In the genomic region with DNA sequence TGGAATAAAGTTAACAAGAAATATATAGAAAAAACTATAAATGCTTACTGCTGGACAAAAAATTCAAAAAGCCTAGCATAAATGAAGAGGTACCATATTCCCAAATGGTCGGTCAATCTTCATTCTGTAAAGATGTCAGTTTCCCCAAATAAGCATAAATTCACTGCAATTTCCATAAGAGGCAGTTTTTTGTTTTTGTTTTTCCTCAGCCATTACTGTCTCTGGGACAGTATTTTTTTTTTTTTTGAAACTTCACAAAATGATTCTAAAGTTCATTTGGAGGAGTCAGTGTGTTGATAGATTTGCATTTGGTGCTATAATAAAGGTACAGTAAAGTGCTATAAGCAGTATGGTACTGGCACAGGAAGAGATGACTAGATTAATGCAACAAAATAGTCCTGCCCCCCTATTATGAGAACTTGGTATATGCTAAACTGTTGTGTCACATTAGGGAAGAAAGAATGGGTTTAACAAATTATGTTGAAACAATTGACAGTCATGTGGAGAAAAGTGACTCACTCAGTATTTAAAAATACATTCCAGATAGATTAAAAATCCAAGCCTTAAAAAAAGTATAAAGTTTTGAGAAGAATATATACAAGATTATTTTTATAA, we compare ENCODE assay signal across 1 cellular context.
TF ChIP-seq lines count a peak whose summit lies in the region.

No MANE protein-coding gene starts in this region.

TF ChIP-seq in SK-N-SH treated with all-trans-retinoic acid at 6 μM for 48 hours, 23 proteins besides CTCF, POLR2A, EP300 and RAD21 (continued from another document):
- TF ChIP-seq, protein P1, sequence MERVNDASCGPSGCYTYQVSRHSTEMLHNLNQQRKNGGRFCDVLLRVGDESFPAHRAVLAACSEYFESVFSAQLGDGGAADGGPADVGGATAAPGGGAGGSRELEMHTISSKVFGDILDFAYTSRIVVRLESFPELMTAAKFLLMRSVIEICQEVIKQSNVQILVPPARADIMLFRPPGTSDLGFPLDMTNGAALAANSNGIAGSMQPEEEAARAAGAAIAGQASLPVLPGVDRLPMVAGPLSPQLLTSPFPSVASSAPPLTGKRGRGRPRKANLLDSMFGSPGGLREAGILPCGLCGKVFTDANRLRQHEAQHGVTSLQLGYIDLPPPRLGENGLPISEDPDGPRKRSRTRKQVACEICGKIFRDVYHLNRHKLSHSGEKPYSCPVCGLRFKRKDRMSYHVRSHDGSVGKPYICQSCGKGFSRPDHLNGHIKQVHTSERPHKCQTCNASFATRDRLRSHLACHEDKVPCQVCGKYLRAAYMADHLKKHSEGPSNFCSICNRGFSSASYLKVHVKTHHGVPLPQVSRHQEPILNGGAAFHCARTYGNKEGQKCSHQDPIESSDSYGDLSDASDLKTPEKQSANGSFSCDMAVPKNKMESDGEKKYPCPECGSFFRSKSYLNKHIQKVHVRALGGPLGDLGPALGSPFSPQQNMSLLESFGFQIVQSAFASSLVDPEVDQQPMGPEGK (CRISPR knock-in tag; IDR thresholded peaks at IDR 0.05; ENCODE audit: borderline replicate concordance), result no peak
- TF ChIP-seq CSDC2 (CRISPR knock-in tag; IDR thresholded peaks at IDR 0.05) (no peak), ZFP30 (CRISPR knock-in tag; IDR thresholded peaks at IDR 0.05) (no peak), ZC3H10 (CRISPR knock-in tag; IDR thresholded peaks at IDR 0.05) (no peak), TCF4 (CRISPR knock-in tag; IDR thresholded peaks at IDR 0.05; ENCODE audit: borderline replicate concordance) (no peak), ZNF70 (CRISPR knock-in tag; IDR thresholded peaks at IDR 0.05) (no peak), SNAI2 (CRISPR knock-in tag; IDR thresholded peaks at IDR 0.05) (no peak), PPARA (CRISPR knock-in tag; IDR thresholded peaks at IDR 0.05; ENCODE audit: borderline replicate concordance) (no peak), GLIS3 (CRISPR knock-in tag; IDR thresholded peaks at IDR 0.05) (no peak), ZFP3 (CRISPR knock-in tag; IDR thresholded peaks at IDR 0.05) (no peak), ARNTL (CRISPR knock-in tag; IDR thresholded peaks at IDR 0.05; ENCODE audit: borderline replicate concordance, low read depth) (no peak), TOX (CRISPR knock-in tag; IDR thresholded peaks at IDR 0.05; ENCODE audit: borderline replicate concordance) (no peak), ZNF565 (CRISPR knock-in tag; conservative IDR thresholded peaks at IDR 0.05; ENCODE audit: low read depth) (no peak), RARB (CRISPR knock-in tag; IDR thresholded peaks at IDR 0.05) (no peak)
- TF ChIP-seq, protein P2, sequence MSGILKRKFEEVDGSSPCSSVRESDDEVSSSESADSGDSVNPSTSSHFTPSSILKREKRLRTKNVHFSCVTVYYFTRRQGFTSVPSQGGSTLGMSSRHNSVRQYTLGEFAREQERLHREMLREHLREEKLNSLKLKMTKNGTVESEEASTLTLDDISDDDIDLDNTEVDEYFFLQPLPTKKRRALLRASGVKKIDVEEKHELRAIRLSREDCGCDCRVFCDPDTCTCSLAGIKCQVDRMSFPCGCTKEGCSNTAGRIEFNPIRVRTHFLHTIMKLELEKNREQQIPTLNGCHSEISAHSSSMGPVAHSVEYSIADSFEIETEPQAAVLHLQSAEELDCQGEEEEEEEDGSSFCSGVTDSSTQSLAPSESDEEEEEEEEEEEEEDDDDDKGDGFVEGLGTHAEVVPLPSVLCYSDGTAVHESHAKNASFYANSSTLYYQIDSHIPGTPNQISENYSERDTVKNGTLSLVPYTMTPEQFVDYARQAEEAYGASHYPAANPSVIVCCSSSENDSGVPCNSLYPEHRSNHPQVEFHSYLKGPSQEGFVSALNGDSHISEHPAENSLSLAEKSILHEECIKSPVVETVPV (CRISPR knock-in tag; IDR thresholded peaks at IDR 0.05), result no peak
TF ChIP-seq in SK-N-SH treated with all-trans-retinoic acid at 6 μM for 48 hours: peak in this region for 0.
